Comparison of ENCODE assay signal across 20 cellular contexts in the genomic region with DNA sequence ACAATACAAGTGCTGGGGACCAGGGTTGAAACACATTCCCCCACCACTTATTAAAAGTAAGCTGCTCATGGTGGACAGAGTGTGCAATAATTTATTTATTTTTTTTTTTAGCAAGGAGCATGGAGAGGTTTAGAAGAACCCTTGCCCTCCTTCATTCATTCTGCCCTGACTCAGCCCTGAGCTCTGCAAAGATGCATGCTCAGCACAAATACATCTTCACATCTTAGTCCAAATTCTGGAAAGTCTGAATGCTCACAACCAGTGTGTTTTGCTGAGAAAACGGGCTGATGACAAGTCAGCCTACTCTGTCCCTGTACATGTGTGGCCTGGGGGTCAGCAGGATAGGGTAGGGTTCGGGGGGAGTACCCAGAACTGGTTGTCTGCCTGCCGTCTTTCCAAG.
A peak's percentile ranks its signal among the peaks of the same experiment; 100 is the strongest.
DNase-seq lines count a peak whose midpoint lies in the region; ATAC-seq, FAIRE-seq and TF ChIP-seq lines count a peak whose summit lies in the region.
"Had no signal": no experiment of that assay in that cellular context is flagged by ENCODE, and none has a peak within 500 bp of the region (broad histone marks: within the 10 kb centered on the region; RNA-seq: fewer than 3 reads in every experiment).

No MANE protein-coding gene starts in this region.

- H3K4me1 ChIP-seq in A549 (peaks cover 7% of the 10 kb centered on the region), heart right ventricle (peaks cover 0 to 5% (median 0%) of the 10 kb centered on the region in 9 donors)

- WGBS in A549 (ENCODE audit: missing lambda C conversion rate) = 82% methylated on average over 3 of the region's 3 CpGs
- WGBS in heart right ventricle, 2 donors = 58 to 90% methylated on average over 3 of the region's 3 CpGs

- H3K27me3 ChIP-seq in WERI-Rb-1 (ENCODE audit: insufficient read depth, low read depth, severe bottlenecking) (no peaks in the 10 kb centered on the region), heart right ventricle (peaks cover 0 to 4% (median 0%) of the 10 kb centered on the region in 7 donors)
- H3K27me3 ChIP-seq: BE2C; BLaER1 treated with 17β-estradiol and CSF1 and Interleukin-3, amounts not matched to agents 10 nM and 100 nM had no signal

- peaks cover 89% of the 10 kb centered on the region for H3K36me3 ChIP-seq in WERI-Rb-1
- H3K36me3 ChIP-seq in heart right ventricle = peaks cover 0 to 18% (median 0%) of the 10 kb centered on the region in 9 donors

- CTCF ChIA-PET in A549 (lab: Yijun Ruan, JAX) = interaction anchor here (0.8 to 6.1 kb wide), 3 partner anchors 9 to 77 kb away, joined by 3 to 41 read pairs (median 4); a partner anchor contains a TSS

- peaks cover 11% of the 10 kb centered on the region for H3K4me1 Mint-ChIP-seq in CD14-positive monocyte
- H3K4me1 Mint-ChIP-seq: CD4-positive, alpha-beta memory T cell had no signal

- no peak overlapping the region for H3K4me2 ChIP-seq in A549
- H3K4me2 ChIP-seq: BLaER1 treated with 17β-estradiol and CSF1 and Interleukin-3, amounts not matched to agents 10 nM and 100 nM; GM23338 had no signal

- no peak overlapping the region for H3K4me3 Mint-ChIP-seq in CD14-positive monocyte
- H3K4me3 Mint-ChIP-seq: CD4-positive, alpha-beta memory T cell; GM23338 had no signal

- no peaks in the 10 kb centered on the region for H3K36me3 Mint-ChIP-seq in CD14-positive monocyte
- H3K36me3 Mint-ChIP-seq: CD4-positive, alpha-beta memory T cell had no signal

- H3K4me3 ChIP-seq in A549 = no peak overlapping the region
- no peak overlapping the region for H3K4me3 ChIP-seq in WERI-Rb-1 (ENCODE audit: low read depth, low read length)
- H3K4me3 ChIP-seq in heart right ventricle = no peak overlapping the region
- H3K4me3 ChIP-seq: BLaER1 treated with 17β-estradiol and CSF1 and Interleukin-3, amounts not matched to agents 10 nM and 100 nM; GM23338; HAP-1 had no signal

- H3K9me3 Mint-ChIP-seq in CD14-positive monocyte = no peaks in the 10 kb centered on the region
- H3K9me3 Mint-ChIP-seq: CD4-positive, alpha-beta memory T cell; GM23338 had no signal

- DNase-seq in A549 (ENCODE audit: low read depth in 1 of 2, low spot score in 1 of 2) (no peak), CD14-positive monocyte (ENCODE audit: low spot score) (peak; percentile 4), WERI-Rb-1 (peak; percentile 1), islet precursor cell (peak; percentile 16), SKM-1 treated with dmso at 0.1 percent for 144 hours (lab: John Stamatoyannopoulos, UW; ENCODE audit: unreplicated experiment) (no peak), heart right ventricle (no peak)
- DNase-seq in activated naive CD4-positive, alpha-beta T cell (lab: John Stamatoyannopoulos, UW) = no peak
- no peak for DNase-seq in stimulated activated CD4-positive, alpha-beta T cell treated with anti-CD3 and anti-CD28 coated beads, Interleukin-15, amount 100 ng/mL, for 24 hours
- DNase-seq: BE2C; Calu3; CD4-positive, alpha-beta memory T cell; COR-L47; DMS53; DMS79 treated with DMSO at 0.1 percent for 48 hours; GF-D8 had no signal

- H3K27ac Mint-ChIP-seq in CD14-positive monocyte = no peak overlapping the region
- H3K27ac Mint-ChIP-seq: CD4-positive, alpha-beta memory T cell; GM23338 had no signal

- TF ChIP-seq RAD21 in A549 (conservative IDR thresholded peaks at IDR 0.05 in 1 of 2, IDR thresholded peaks at IDR 0.05 in 1 of 2) = no peak

- TF ChIP-seq POLR2A in A549 (IDR thresholded peaks at IDR 0.05; ENCODE audit: low read length) = no peak

- TF ChIP-seq EP300 in A549 (IDR thresholded peaks at IDR 0.05) = no peak

- FAIRE-seq in A549 (lab: Jason Lieb, UNC) = no peak
- FAIRE-seq: GM12891, GM18507 had no signal

- no peak for ATAC-seq in A549
- no peak for ATAC-seq in heart right ventricle
- ATAC-seq: GM23338 had no signal

- H3K9me3 ChIP-seq in A549 = no peaks in the 10 kb centered on the region
- no peaks in the 10 kb centered on the region for H3K9me3 ChIP-seq in WERI-Rb-1 (ENCODE audit: severe bottlenecking)
- no peaks in the 10 kb centered on the region for H3K9me3 ChIP-seq in heart right ventricle
- H3K9me3 ChIP-seq: BE2C; BLaER1 treated with 17β-estradiol and CSF1 and Interleukin-3, amounts not matched to agents 10 nM and 100 nM; HAP-1 had no signal

- TF ChIP-seq CTCF in A549 (IDR thresholded peaks at IDR 0.05) = no peak
- no peak for TF ChIP-seq CTCF in CD14-positive monocyte (IDR thresholded peaks at IDR 0.05)
- TF ChIP-seq CTCF in WERI-Rb-1 (IDR thresholded peaks at IDR 0.05; ENCODE audit: low read depth, low read length) = no peak
- no peak for TF ChIP-seq CTCF in heart right ventricle (IDR thresholded peaks at IDR 0.05)

- peaks cover 4 to 5% (median 4%) of the 10 kb centered on the region in 3 donors for H3K27me3 Mint-ChIP-seq in CD14-positive monocyte (ENCODE audit: low read depth in 3 of 3)

- intact Hi-C loops in CD14-positive monocyte (cut with micrococcal nuclease) = no loop called here
- intact Hi-C loops in heart right ventricle (cut with DNase I) = no loop called here

- H3K27ac ChIP-seq in A549 = no peak overlapping the region
- no peak overlapping the region for H3K27ac ChIP-seq in WERI-Rb-1
- H3K27ac ChIP-seq in heart right ventricle = no peak overlapping the region
- H3K27ac ChIP-seq: BLaER1 treated with 17β-estradiol and CSF1 and Interleukin-3, amounts not matched to agents 10 nM and 100 nM had no signal

- POLR2A ChIA-PET in A549 (lab: Yijun Ruan, JAX) = no interaction called here

TF ChIP-seq in A549, 52 proteins besides CTCF, POLR2A, EP300 and RAD21:
- TF ChIP-seq EHMT2 (IDR thresholded peaks at IDR 0.05; ENCODE audit: low read depth) = no peak
- TF ChIP-seq TFCP2L1 (CRISPR knock-in tag; IDR thresholded peaks at IDR 0.05) = no peak
- peak; percentile 89 for TF ChIP-seq MAFK (IDR thresholded peaks at IDR 0.05; ENCODE audit: partially characterized antibody)
TF ChIP-seq in A549: peak in this region for 1.

Comparison
In these comparisons a context has a peak if more than half of its experiments do, and no peak if none do; other contexts are left out.
1. DNase-seq: peak in CD14-positive monocyte (single experiment), WERI-Rb-1 (single experiment) and islet precursor cell (single experiment); none in A549 (0 of 2), SKM-1 treated with dmso at 0.1 percent for 144 hours (single experiment), activated naive CD4-positive, alpha-beta T cell (0 of 4), stimulated activated CD4-positive, alpha-beta T cell treated with anti-CD3 and anti-CD28 coated beads, Interleukin-15, amount 100 ng/mL, for 24 hours (single experiment) and heart right ventricle (0 of 2).